ENCODE assay signal across 1 cellular context in the genomic region with DNA sequence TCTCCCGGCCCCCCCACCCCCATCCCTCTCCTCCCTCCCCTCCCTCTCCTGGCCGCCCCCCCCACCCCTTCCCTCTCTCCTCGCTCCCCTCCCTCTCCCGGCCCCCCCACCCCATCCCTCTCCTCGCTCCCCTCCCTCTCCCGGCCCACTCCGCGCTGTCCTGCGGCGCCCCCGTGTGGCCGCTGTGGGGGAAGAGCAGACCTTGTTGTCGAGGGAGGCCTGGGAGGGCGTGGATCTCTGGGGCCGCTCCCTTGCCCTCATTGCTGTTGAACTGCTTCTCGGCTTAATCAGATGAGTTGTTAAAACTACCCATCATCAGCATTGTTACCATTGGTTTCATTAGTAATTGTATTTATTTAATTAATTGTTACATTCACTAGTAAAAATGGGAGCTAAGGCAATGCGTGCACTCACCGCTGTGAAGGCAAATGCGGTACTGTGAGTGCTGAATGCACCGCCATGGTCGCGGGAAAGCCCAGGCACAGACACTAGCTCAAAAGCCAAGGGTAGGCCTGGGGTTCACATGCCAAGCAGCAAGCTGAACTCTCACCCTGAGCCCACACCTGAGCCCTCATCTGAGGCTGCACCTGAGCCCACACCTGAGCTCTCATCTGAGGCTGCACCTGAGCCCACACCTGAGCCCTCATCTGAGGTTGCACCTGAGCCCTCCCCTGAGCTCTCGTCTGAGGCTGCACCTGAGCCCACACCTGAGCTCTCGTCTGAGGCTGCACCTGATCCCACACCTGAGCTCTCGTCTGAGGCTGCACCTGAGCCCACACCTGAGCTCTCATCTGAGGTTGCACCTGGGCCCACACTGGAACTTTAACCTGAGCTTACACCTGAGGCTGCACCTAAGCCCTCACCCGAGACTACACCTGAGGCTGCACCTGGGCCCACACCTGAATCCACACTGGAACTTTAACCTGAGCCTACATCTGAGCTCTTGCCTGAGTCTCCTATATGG.
TF ChIP-seq lines count a peak whose summit lies in the region.

No MANE protein-coding gene starts in this region.

TF ChIP-seq in GM12878, 131 proteins besides CTCF, POLR2A, EP300 and RAD21 (continued from another document):
- TF ChIP-seq ZBTB33 (IDR thresholded peaks at IDR 0.05) (peak; percentile 32; the same call in 1 of the 2 replicates), MYC (IDR thresholded peaks at IDR 0.05; ENCODE audit: insufficient read depth, insufficient read length, insufficient replicate concordance, low read length, severe bottlenecking) (no peak), ESRRA (IDR thresholded peaks at IDR 0.05; ENCODE audit: low read length) (no peak), SMC3 (IDR thresholded peaks at IDR 0.05; ENCODE audit: borderline replicate concordance, low read length) (peak; percentile 56; the same call in 1 of the 2 replicates), YY1 (IDR thresholded peaks at IDR 0.05; ENCODE audit: low read depth, low read length) (0 out of 2 replicates have a peak, but pooled peaks have one; percentile 46)
